19 cellular contexts compared by ENCODE assay signal in the genomic region with DNA sequence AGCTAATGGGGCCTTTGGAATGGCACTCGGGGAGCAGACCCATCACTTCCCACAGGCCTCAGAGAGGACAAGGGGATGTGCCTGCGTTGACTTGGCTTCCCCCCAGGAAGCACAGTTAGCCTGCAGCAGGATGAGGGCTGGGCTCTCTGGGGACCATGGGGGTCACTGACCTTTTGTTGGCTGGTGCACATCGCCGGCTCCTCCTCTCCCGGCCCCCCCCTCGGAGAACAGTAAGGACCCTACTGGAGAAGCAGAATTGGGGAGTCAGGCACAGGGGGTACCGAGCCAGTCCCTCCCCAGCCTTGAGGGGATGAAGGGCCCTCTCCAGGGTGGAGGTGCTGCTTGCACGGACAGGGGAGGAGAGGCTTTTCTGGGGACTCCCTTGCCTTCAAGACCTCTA. TPM values are rescaled to one million over a fixed set of nuclear protein-coding genes. Genes with fewer than 3 reads are reported as not detected.
DNase-seq lines count a peak whose midpoint lies in the region; ATAC-seq, FAIRE-seq and TF ChIP-seq lines count a peak whose summit lies in the region.
"Had no signal": no experiment of that assay in that cellular context is flagged by ENCODE, and none has a peak within 500 bp of the region (broad histone marks: within the 10 kb centered on the region; RNA-seq: fewer than 3 reads in every experiment).

No MANE protein-coding gene starts in this region.

- TF ChIP-seq CTCF in kidney (IDR thresholded peaks at IDR 0.05; ENCODE audit: borderline replicate concordance, extremely low read depth, insufficient read depth), result no peak

- no peaks in the 10 kb centered on the region for H3K9me3 ChIP-seq in right cardiac atrium (ENCODE audit: control insufficient read depth, low read length)
- H3K9me3 ChIP-seq in kidney (ENCODE audit: control insufficient read depth in 1 of 2, low read length in 2 of 2), result no peaks in the 10 kb centered on the region
- no peaks in the 10 kb centered on the region for H3K9me3 ChIP-seq in SJCRH30 (replicated peaks)
- H3K9me3 ChIP-seq: HAP-1 had no signal

- no peak overlapping the region for H3K4me3 ChIP-seq in right cardiac atrium (ENCODE audit: low read length)
- no peak overlapping the region for H3K4me3 ChIP-seq in kidney (ENCODE audit: low read length in 2 of 2)
- H3K4me3 ChIP-seq in SJCRH30, result no peak overlapping the region
- H3K4me3 ChIP-seq: HAP-1 had no signal

- intact Hi-C loops in right cardiac atrium (cut with DNase I), result no loop called here
- intact Hi-C loops in Right ventricle myocardium inferior (cut with DNase I), result no loop called here
- intact Hi-C loops in kidney (cut with DNase I), result no loop called here

- WGBS in right cardiac atrium, result 57% methylated on average over 8 of the region's 8 CpGs

- no peak for FAIRE-seq in kidney (lab: Jason Lieb, UNC)
- FAIRE-seq: D721Med, H1, HepG2, HTR-8/SVneo had no signal

- no peak for ATAC-seq in right cardiac atrium
- ATAC-seq in Right ventricle myocardium inferior, result no peak
- no peak for ATAC-seq in HG03045 (IDR thresholded peaks at IDR 0.05; ENCODE audit: unreplicated experiment)
- ATAC-seq: HepG2 had no signal

- H3K4me1 ChIP-seq in right cardiac atrium (ENCODE audit: control insufficient read depth, insufficient read depth, low read length) (no peaks in the 10 kb centered on the region), kidney (ENCODE audit: control insufficient read depth in 1 of 2, insufficient read depth in 1 of 2, low read depth in 1 of 2, low read length in 2 of 2) (peaks cover 0 to 2% of the 10 kb centered on the region in 2 donors), SJCRH30 (peaks cover 8% of the 10 kb centered on the region)
- H3K4me1 ChIP-seq: HAP-1 had no signal

- H3K36me3 ChIP-seq in kidney (ENCODE audit: control insufficient read depth in 1 of 2, insufficient read depth in 2 of 2, low read length in 2 of 2), result no peaks in the 10 kb centered on the region
- H3K36me3 ChIP-seq in SJCRH30, result no peaks in the 10 kb centered on the region
- H3K36me3 ChIP-seq: HAP-1 had no signal

- no peak overlapping the region for H3K9ac ChIP-seq in kidney (ENCODE audit: low read length in 2 of 2)

- H3K27ac ChIP-seq in right cardiac atrium (ENCODE audit: low read length), result no peak overlapping the region
- H3K27ac ChIP-seq in kidney (ENCODE audit: low read depth in 2 of 2, low read length in 2 of 2), result no peak overlapping the region
- H3K27ac ChIP-seq in temporal lobe (ENCODE audit: low read depth, low read length), result peak overlapping the region; percentile 93
- no peak overlapping the region for H3K27ac ChIP-seq in SJCRH30
- H3K27ac ChIP-seq: C4-2B had no signal

- H3K27me3 ChIP-seq in right cardiac atrium (ENCODE audit: control insufficient read depth, insufficient read depth), result no peaks in the 10 kb centered on the region
- H3K27me3 ChIP-seq in SJCRH30, result peaks cover 6% of the 10 kb centered on the region; the same call in 1 of the 2 replicates

- DNase-seq in right cardiac atrium, result peak in 2 of 3 donors; percentile 63 to 68
- DNase-seq in Right ventricle myocardium inferior (ENCODE audit: missing footprints), result no peak
- peak; percentile 79 for DNase-seq in kidney
- DNase-seq in NCI-H226, result no peak
- DNase-seq in SJCRH30, result no peak
- DNase-seq: ACHN; CD4-positive, alpha-beta memory T cell; COR-L47; DMS153; DND-41; GDM1 had no signal

RNA-seq across cellular contexts. Expression of a gene that starts 32.8 kb away (rescaled TPM):
- total RNA-seq in right cardiac atrium (1 to 10 TPM; 2.1 to 5.7 (median 2.9) TPM), Right ventricle myocardium inferior (1.9 TPM), kidney (13.3 TPM), temporal lobe (157 TPM)
- polyA plus RNA-seq in right cardiac atrium (2.2 TPM), kidney (ENCODE audit: insufficient read depth, low read depth, low replicate concordance) (22.0 TPM)
- total RNA-seq in SJCRH30 (2014; rRNA removed; shearing (Covaris generic)), result 0.08 and 0.51 TPM in 2 replicates
- total RNA-seq: HepG2 had no signal
- polyA plus RNA-seq: CD4-positive, alpha-beta memory T cell; HepG2 had no signal

RNA-seq across cellular contexts. Expression of a gene that starts 53.7 kb away (rescaled TPM):
- total RNA-seq in right cardiac atrium, result 10 to 100 TPM; 25.5 to 37.3 (median 33.6) TPM
- 69.6 TPM for polyA plus RNA-seq in right cardiac atrium
- 46.8 TPM for total RNA-seq in Right ventricle myocardium inferior
- total RNA-seq in kidney, result 42.6 TPM
- 14.1 TPM for polyA plus RNA-seq in kidney (ENCODE audit: insufficient read depth, low read depth, low replicate concordance)
- 22.9 TPM for total RNA-seq in temporal lobe
- total RNA-seq in SJCRH30 (2014; rRNA removed; shearing (Covaris generic)), result 0.42 and 0.46 TPM in 2 replicates
- total RNA-seq: HepG2 had no signal

Comparison
In these comparisons a context has a peak if more than half of its experiments do, and no peak if none do; other contexts are left out.
1. DNase-seq: peak in right cardiac atrium (2 of 3) and kidney (single experiment); none in Right ventricle myocardium inferior (single experiment), NCI-H226 (single experiment) and SJCRH30 (0 of 2).
2. RNA of a gene that starts 32.8 kb away (total RNA-seq): 157 TPM in temporal lobe (single experiment); 13.3 TPM in kidney (single experiment), 2.1 to 5.7 TPM in right cardiac atrium, 1.9 TPM in Right ventricle myocardium inferior (single experiment) and 0.08 to 0.51 TPM in SJCRH30; every median in the first group is over 10 times any median in the second.
3. RNA of a gene that starts 53.7 kb away (total RNA-seq): 46.8 TPM in Right ventricle myocardium inferior (single experiment), 42.6 TPM in kidney (single experiment), 25.5 to 37.3 TPM in right cardiac atrium and 22.9 TPM in temporal lobe (single experiment); 0.42 to 0.46 TPM in SJCRH30; every median in the first group is over 10 times any median in the second.